Comparison of ENCODE assay signal across 15 cellular contexts in the genomic region with DNA sequence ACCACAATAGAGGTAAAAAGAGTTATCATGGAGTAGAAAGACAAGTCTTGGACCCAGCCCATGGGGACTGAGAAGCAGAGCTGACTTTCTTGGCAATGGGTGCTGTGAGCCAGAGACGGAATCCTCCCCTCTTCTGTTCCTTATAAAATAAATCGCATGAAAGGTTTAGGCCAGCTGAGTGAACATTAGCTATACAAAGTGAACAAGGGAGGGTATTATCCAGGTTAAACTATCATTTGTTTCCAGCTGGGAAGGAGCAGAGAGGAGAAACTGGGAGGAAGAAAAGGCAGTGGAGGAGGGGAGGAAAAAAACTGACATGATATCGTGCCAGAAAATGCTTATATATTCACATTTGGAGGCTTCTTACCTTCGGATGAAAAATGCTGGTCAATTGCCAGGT. TPM values are rescaled to one million over a fixed set of nuclear protein-coding genes. Genes with fewer than 3 reads are reported as not detected.
DNase-seq lines count a peak whose midpoint lies in the region; ATAC-seq lines count a peak whose summit lies in the region.
"Had no signal": no experiment of that assay in that cellular context is flagged by ENCODE, and none has a peak within 500 bp of the region (broad histone marks: within the 10 kb centered on the region; RNA-seq: fewer than 3 reads in every experiment).

No MANE protein-coding gene starts in this region.

- H4K8ac ChIP-seq in neuronal stem cell (ENCODE audit: low read depth, low read length) = no peak overlapping the region

- H2BK120ac ChIP-seq in neuronal stem cell (ENCODE audit: low read depth, low read length) = no peak overlapping the region

- H3K9ac ChIP-seq in neuronal stem cell (ENCODE audit: low read depth, low read length, poor library complexity) = no peak overlapping the region
- H3K9ac ChIP-seq: KMS-11 had no signal

- no peak overlapping the region for H3K4ac ChIP-seq in neuronal stem cell (ENCODE audit: low read length)

- peak overlapping the region; percentile 21 for H3K4me2 ChIP-seq in neuronal stem cell (ENCODE audit: insufficient read depth, low read length, poor library complexity, severe bottlenecking)
- H3K4me2 ChIP-seq: KMS-11 had no signal

- no peak overlapping the region for H3K27ac ChIP-seq in SJCRH30
- peak overlapping the region; percentile 64 for H3K27ac ChIP-seq in neuronal stem cell (replicated peaks; ENCODE audit: low read length)
- H3K27ac ChIP-seq: KMS-11 had no signal

- H3K18ac ChIP-seq in neuronal stem cell (ENCODE audit: low read length) = no peak overlapping the region

- H2BK5ac ChIP-seq in neuronal stem cell (ENCODE audit: low read length) = no peak overlapping the region

- H3K27me3 ChIP-seq in SJCRH30 (no peaks in the 10 kb centered on the region), neuronal stem cell (ENCODE audit: control insufficient read depth in 3 of 3, insufficient read depth in 3 of 3, low read depth in 1 of 3, low read length in 3 of 3) (no peaks in the 10 kb centered on the region)
- H3K27me3 ChIP-seq: MG63 had no signal

- ATAC-seq in HG02678 (IDR thresholded peaks at IDR 0.05; ENCODE audit: unreplicated experiment) = no peak
- ATAC-seq: HepG2 had no signal

- DNase-seq in NCI-H146 (lab: John Stamatoyannopoulos, UW) (peak; percentile 21), SJCRH30 (no peak), globus pallidus (ENCODE audit: low spot score) (peak; percentile 41), neuronal stem cell (ENCODE audit: low spot score) (no peak), DMS53 treated with DMSO at 0.1 percent for 48 hours (lab: John Stamatoyannopoulos, UW; ENCODE audit: unreplicated experiment) (no peak)
- DNase-seq in stimulated activated naive CD4-positive, alpha-beta T cell (lab: John Stamatoyannopoulos, UW) = no peak
- DNase-seq: CD8-positive, alpha-beta memory T cell; MG63; NCI-H1105; NCI-H187 treated with DMSO at 0.1 percent for 48 hours; NCI-H524; NK-92 treated with Interleukin-12 subunit alpha and Interleukin-12 subunit beta, amount 100 ng/mL, for 24 hours had no signal

- H3K23ac ChIP-seq in neuronal stem cell (ENCODE audit: low read depth, low read length, poor library complexity) = no peak overlapping the region

- no CpG with 5 or more reads among the region's 4 CpGs for WGBS in neuronal stem cell (ENCODE audit: extremely low coverage in 2 of 2, insufficient read length in 2 of 2, insufficient replicate concordance in 1 of 2), 2 donors

- peak overlapping the region; percentile 84 for H2AFZ ChIP-seq in neuronal stem cell (ENCODE audit: low read length)

- no peaks in the 10 kb centered on the region for H3K79me1 ChIP-seq in neuronal stem cell (ENCODE audit: low read depth, low read length)

- no peak overlapping the region for H2AK5ac ChIP-seq in neuronal stem cell (ENCODE audit: low read depth, low read length)

- H3K36me3 ChIP-seq in SJCRH30 (no peaks in the 10 kb centered on the region), neuronal stem cell (replicated peaks in 1 of 2; ENCODE audit: control insufficient read depth in 2 of 2, insufficient read depth in 2 of 2, low read length in 2 of 2) (no peaks in the 10 kb centered on the region)
- H3K36me3 ChIP-seq: MG63 had no signal

- H2BK12ac ChIP-seq in neuronal stem cell (ENCODE audit: low read length) = no peak overlapping the region

- no peaks in the 10 kb centered on the region for H3K4me1 ChIP-seq in SJCRH30
- peaks cover 3 to 8% of the 10 kb centered on the region in 2 donors for H3K4me1 ChIP-seq in neuronal stem cell (ENCODE audit: control insufficient read depth in 2 of 2, insufficient read depth in 1 of 2, low read depth in 1 of 2, low read length in 2 of 2)

- H3K9me3 ChIP-seq in SJCRH30 (replicated peaks) = no peaks in the 10 kb centered on the region
- H3K9me3 ChIP-seq in neuronal stem cell (replicated peaks in 1 of 2; ENCODE audit: control insufficient read depth in 2 of 2, insufficient read depth in 1 of 2, low read depth in 1 of 2, low read length in 2 of 2) = no peaks in the 10 kb centered on the region
- H3K9me3 ChIP-seq: MG63 had no signal

- H3K4me3 ChIP-seq in SJCRH30 (peak overlapping the region; percentile 27), neuronal stem cell (ENCODE audit: low read length in 2 of 2) (no peak overlapping the region)
- H3K4me3 ChIP-seq: MG63 had no signal

- H3K14ac ChIP-seq in neuronal stem cell (ENCODE audit: low read length) = no peak overlapping the region

- H4K91ac ChIP-seq in neuronal stem cell (ENCODE audit: low read depth, low read length, poor library complexity) = no peak overlapping the region

- H2BK15ac ChIP-seq in neuronal stem cell (ENCODE audit: low read length) = no peak overlapping the region

RNA-seq across cellular contexts. Expression of a gene that starts 13.3 kb away (rescaled TPM):
- 49.6 and 60.6 TPM in 2 replicates for total RNA-seq in SJCRH30 (2014; rRNA removed; shearing (Covaris generic))
- polyA plus RNA-seq in neuronal stem cell (2013, experiment 1 of 2) = 73.5 TPM
- 72.8 TPM for polyA plus RNA-seq in neuronal stem cell (2013, experiment 2 of 2)

Comparison
In these comparisons a context has a peak if more than half of its experiments do, and no peak if none do; other contexts are left out.
1. DNase-seq: peak in NCI-H146 (single experiment) and globus pallidus (single experiment); none in SJCRH30 (0 of 2), neuronal stem cell (single experiment), DMS53 treated with DMSO at 0.1 percent for 48 hours (single experiment) and stimulated activated naive CD4-positive, alpha-beta T cell (0 of 6).